ENCODE assay signal across 15 cellular contexts in the genomic region with DNA sequence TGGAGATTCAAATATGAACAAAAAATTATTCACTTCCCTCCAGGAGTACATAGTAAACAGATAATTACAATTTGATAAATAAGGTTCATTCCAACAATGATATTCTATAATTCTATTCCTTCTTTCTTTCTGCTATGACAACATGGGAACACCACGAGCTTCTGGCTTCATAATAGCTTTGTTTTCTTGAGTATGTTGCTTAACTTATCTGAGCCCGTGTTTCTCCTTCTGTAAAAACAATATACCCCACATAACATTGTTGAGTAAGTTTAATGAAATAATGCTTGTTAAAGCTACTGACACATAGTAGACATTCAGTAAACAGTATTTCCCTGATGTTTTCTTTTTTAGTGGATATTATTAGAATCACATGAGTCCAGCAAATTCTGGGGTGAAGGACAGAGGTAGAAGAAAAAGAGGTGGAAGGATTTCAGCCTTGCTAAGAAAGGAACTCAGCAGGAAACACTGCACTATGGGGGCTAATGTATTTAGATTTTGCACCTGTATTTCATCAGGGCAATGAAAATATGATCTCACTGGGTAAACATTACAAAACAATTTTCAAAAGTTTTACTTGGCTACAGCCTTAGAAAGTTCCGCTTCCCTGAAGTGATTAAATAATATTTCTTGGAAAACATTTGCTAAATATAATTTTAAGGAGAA.
DNase-seq lines count a peak whose midpoint lies in the region; ATAC-seq and TF ChIP-seq lines count a peak whose summit lies in the region.
"Had no signal": no experiment of that assay in that cellular context is flagged by ENCODE, and none has a peak within 500 bp of the region (broad histone marks: within the 10 kb centered on the region; RNA-seq: fewer than 3 reads in every experiment).

No MANE protein-coding gene starts in this region.

- H3K27me3 ChIP-seq in tibial artery (no peaks in the 10 kb centered on the region), uterus (no peaks in the 10 kb centered on the region)

- H3K4me3 ChIP-seq in choroid plexus epithelial cell (ENCODE audit: low read depth, low read length) (no peak overlapping the region), tibial artery (no peak overlapping the region), uterus (no peak overlapping the region)

- intact Hi-C loops in left colon (cut with DNase I, micrococcal nuclease): no loop called here
- intact Hi-C loops in tibial artery (cut with DNase I; ENCODE audit: low total_unique reads): no loop called here
- intact Hi-C loops in uterus (cut with DNase I; ENCODE audit: low total_unique reads): no loop called here

- H3K4me1 ChIP-seq in tibial artery (peaks cover 0 to 37% (median 8%) of the 10 kb centered on the region in 4 donors), uterus (no peaks in the 10 kb centered on the region)

- TF ChIP-seq CTCF in choroid plexus epithelial cell (conservative IDR thresholded peaks at IDR 0.05; ENCODE audit: low read depth, low read length) (no peak), tibial artery (IDR thresholded peaks at IDR 0.05) (no peak), uterus (IDR thresholded peaks at IDR 0.05) (no peak)

- H3K36me3 ChIP-seq in tibial artery (no peaks in the 10 kb centered on the region), uterus (no peaks in the 10 kb centered on the region)

- H3K27ac ChIP-seq in tibial artery: peak overlapping the region; percentile 13 to 31
- H3K27ac ChIP-seq in uterus: no peak overlapping the region

- TF ChIP-seq POLR2A in uterus (IDR thresholded peaks at IDR 0.05): no peak

- DNase-seq in NCI-H2029 (lab: John Stamatoyannopoulos, UW) (peak; percentile 10), NCI-H2029 treated with DMSO at 0.1 percent for 48 hours (lab: John Stamatoyannopoulos, UW) (no peak), choroid plexus epithelial cell (ENCODE audit: low read depth) (peak; percentile 38), left colon (no peak), tibial artery (no peak), uterus (no peak), mucosa of gallbladder (ENCODE audit: low spot score) (no peak)
- no peak for DNase-seq in activated naive CD4-positive, alpha-beta T cell treated with anti-CD3 and anti-CD28 coated beads, Interleukin-2, amount 50 U/mL, for 16 hours
- DNase-seq: C1 segment of cervical spinal cord, DMS79, HFFc6, KBM-7, MM.1S, NCI-H1930, SIG-M5 had no signal

- ATAC-seq in left colon: peak; percentile 35

- H3K9me3 ChIP-seq in tibial artery (no peaks in the 10 kb centered on the region), uterus (no peaks in the 10 kb centered on the region)

Comparison
In these comparisons a context has a peak if more than half of its experiments do, and no peak if none do; other contexts are left out.
1. DNase-seq: peak in NCI-H2029 (single experiment) and choroid plexus epithelial cell (single experiment); none in NCI-H2029 treated with DMSO at 0.1 percent for 48 hours (single experiment), left colon (0 of 2), tibial artery (0 of 2), uterus (0 of 2), activated naive CD4-positive, alpha-beta T cell treated with anti-CD3 and anti-CD28 coated beads, Interleukin-2, amount 50 U/mL, for 16 hours (single experiment) and mucosa of gallbladder (single experiment).
2. H3K27ac ChIP-seq: peak in tibial artery (2 of 2); none in uterus (0 of 2).